Comparison of ENCODE assay signal across 18 cellular contexts in genomic region chr2:123245156-123245555, GRCh38.
"Had no signal": no experiment of that assay in that cellular context is flagged by ENCODE, and none has a peak within 500 bp of the region (broad histone marks: within the 10 kb centered on the region; RNA-seq: fewer than 3 reads in every experiment).

No MANE protein-coding gene starts in this region.

- H3K4me1 Mint-ChIP-seq: natural killer cell; stimulated activated effector memory CD8-positive, alpha-beta T cell treated with anti-CD3 and anti-CD28 coated beads, Interleukin-12 subunit alpha, Interleukin-12 subunit beta, amount 100 ng/mL, for 72 hours had no signal

- H3K27ac Mint-ChIP-seq: effector memory CD8-positive, alpha-beta T cell; natural killer cell; stimulated activated effector memory CD8-positive, alpha-beta T cell treated with anti-CD3 and anti-CD28 coated beads, Interleukin-12 subunit alpha, Interleukin-12 subunit beta, amount 100 ng/mL, for 72 hours had no signal

- H3K27me3 ChIP-seq: gastrocnemius medialis, sigmoid colon, stomach, testis, tibial artery, upper lobe of left lung had no signal

- H3K27me3 Mint-ChIP-seq: effector memory CD8-positive, alpha-beta T cell had no signal

- H3K4me1 ChIP-seq: gastrocnemius medialis, lower lobe of right lung, prostate gland, sigmoid colon, stomach, testis, tibial artery, upper lobe of left lung had no signal

- DNase-seq: cortex of kidney; effector memory CD8-positive, alpha-beta T cell; gastrocnemius medialis; head of caudate nucleus; left ventricle myocardium superior; lower lobe of right lung; natural killer cell; right cardiac atrium; sigmoid colon; stimulated activated CD4-positive, alpha-beta T cell treated with anti-CD3 and anti-CD28 coated beads, Interleukin-2, amount 100 ng/mL, for 24 hours; stimulated activated CD4-positive, alpha-beta T cell treated with anti-CD3 and anti-CD28 coated beads, Interleukin-4, amount 100 ng/mL, for 24 hours; stimulated activated naive CD4-positive, alpha-beta T cell treated with Interleukin-2 at 50 U/mL for 16 hours; stomach; testis; tibial artery; upper lobe of left lung had no signal

- H3K9me3 ChIP-seq: gastrocnemius medialis, prostate gland, testis, tibial artery, upper lobe of left lung had no signal

- H3K36me3 ChIP-seq: gastrocnemius medialis, lower lobe of right lung, prostate gland, sigmoid colon, stomach, tibial artery, upper lobe of left lung had no signal

- H3K27ac ChIP-seq: gastrocnemius medialis, lower lobe of right lung, prostate gland, sigmoid colon, stomach, testis, tibial artery, upper lobe of left lung had no signal

- H3K4me3 Mint-ChIP-seq: effector memory CD8-positive, alpha-beta T cell; natural killer cell; stimulated activated effector memory CD8-positive, alpha-beta T cell treated with anti-CD3 and anti-CD28 coated beads, Interleukin-12 subunit alpha, Interleukin-12 subunit beta, amount 100 ng/mL, for 72 hours had no signal

- H3K36me3 Mint-ChIP-seq: stimulated activated effector memory CD8-positive, alpha-beta T cell treated with anti-CD3 and anti-CD28 coated beads, Interleukin-12 subunit alpha, Interleukin-12 subunit beta, amount 100 ng/mL, for 72 hours had no signal

- H3K4me3 ChIP-seq: gastrocnemius medialis, lower lobe of right lung, prostate gland, sigmoid colon, stomach, testis, tibial artery, upper lobe of left lung had no signal
